14 cellular contexts compared by ENCODE assay signal in the genomic region with DNA sequence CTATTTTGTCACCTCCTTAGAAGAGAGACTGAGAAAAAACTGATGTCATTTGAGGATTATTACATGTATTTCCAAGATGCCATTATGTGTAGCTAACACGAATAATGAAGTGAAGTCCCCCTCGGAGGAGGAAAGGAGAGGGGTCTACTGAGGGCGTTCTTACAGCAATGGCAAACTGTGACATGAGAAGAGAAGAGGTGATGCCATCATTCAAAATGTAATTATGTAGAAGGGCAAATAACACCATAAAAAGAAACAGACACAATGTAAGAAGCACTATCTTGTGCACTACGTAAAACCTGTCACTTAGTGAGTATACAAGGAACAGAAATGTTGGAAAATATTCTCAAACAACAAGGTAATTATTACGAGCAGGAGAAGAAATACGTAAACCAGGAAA.
A peak's percentile ranks its signal among the peaks of the same experiment; 100 is the strongest.
DNase-seq lines count a peak whose midpoint lies in the region; ATAC-seq, FAIRE-seq and TF ChIP-seq lines count a peak whose summit lies in the region.
"Had no signal": no experiment of that assay in that cellular context is flagged by ENCODE, and none has a peak within 500 bp of the region (broad histone marks: within the 10 kb centered on the region; RNA-seq: fewer than 3 reads in every experiment).

No MANE protein-coding gene starts in this region.

- H3K9me3 Mint-ChIP-seq in activated naive CD8-positive, alpha-beta T cell (ENCODE audit: low read depth): peaks cover 4% of the 10 kb centered on the region
- H3K9me3 Mint-ChIP-seq in activated naive CD8-positive, alpha-beta T cell treated with anti-CD3 and anti-CD28 coated beads, Interleukin-2, amount 50 U/mL, for 24 hours: peaks cover 1% of the 10 kb centered on the region
- H3K9me3 Mint-ChIP-seq in glutamatergic neuron (ENCODE audit: unreplicated experiment): peaks cover 2% of the 10 kb centered on the region

- TF ChIP-seq CTCF in glutamatergic neuron (IDR thresholded peaks at IDR 0.05; ENCODE audit: partially characterized antibody, unreplicated experiment): no peak

- no peaks in the 10 kb centered on the region for H3K27me3 Mint-ChIP-seq in activated naive CD8-positive, alpha-beta T cell
- no peaks in the 10 kb centered on the region for H3K27me3 Mint-ChIP-seq in activated naive CD8-positive, alpha-beta T cell treated with anti-CD3 and anti-CD28 coated beads, Interleukin-2, amount 50 U/mL, for 24 hours
- H3K27me3 Mint-ChIP-seq in glutamatergic neuron (ENCODE audit: unreplicated experiment): no peaks in the 10 kb centered on the region
- H3K27me3 Mint-ChIP-seq: B cell had no signal

- ATAC-seq in activated naive CD8-positive, alpha-beta T cell treated with anti-CD3 and anti-CD28 coated beads, Interleukin-2, amount 50 U/mL, for 24 hours: no peak
- ATAC-seq: CD8-positive, alpha-beta T cell had no signal

- H3K27ac Mint-ChIP-seq in activated naive CD8-positive, alpha-beta T cell: peak overlapping the region; percentile 69
- H3K27ac Mint-ChIP-seq in activated naive CD8-positive, alpha-beta T cell treated with anti-CD3 and anti-CD28 coated beads, Interleukin-2, amount 50 U/mL, for 24 hours: no peak overlapping the region
- H3K27ac Mint-ChIP-seq in glutamatergic neuron (ENCODE audit: unreplicated experiment): peak overlapping the region; percentile 49
- H3K27ac Mint-ChIP-seq: B cell; CD8-positive, alpha-beta T cell; H9 had no signal

- FAIRE-seq in RCC 7860 (lab: Jason Lieb, UNC) (no peak), frontal cortex (lab: Jason Lieb, UNC) (no peak)
- FAIRE-seq: H1 had no signal

- no peak for DNase-seq in activated naive CD8-positive, alpha-beta T cell treated with anti-CD3 and anti-CD28 coated beads, Interleukin-2, amount 50 U/mL, for 24 hours
- DNase-seq in SK-N-DZ (ENCODE audit: low spot score): peak; percentile 59
- no peak for DNase-seq in glutamatergic neuron
- no peak for DNase-seq in RCC 7860 (ENCODE audit: low spot score)
- DNase-seq in frontal cortex (ENCODE audit: low spot score in 2 of 2): no peak
- no peak for DNase-seq in NCI-H446 treated with DMSO at 0.1 percent for 48 hours (lab: John Stamatoyannopoulos, UW)
- DNase-seq: Calu3; CD8-positive, alpha-beta T cell; DMS79 treated with DMSO at 0.1 percent for 48 hours; GF-D8; H9 had no signal

- H3K36me3 Mint-ChIP-seq in activated naive CD8-positive, alpha-beta T cell: peaks cover 31% of the 10 kb centered on the region
- peaks cover 38% of the 10 kb centered on the region for H3K36me3 Mint-ChIP-seq in activated naive CD8-positive, alpha-beta T cell treated with anti-CD3 and anti-CD28 coated beads, Interleukin-2, amount 50 U/mL, for 24 hours (ENCODE audit: low read depth)
- H3K36me3 Mint-ChIP-seq in glutamatergic neuron (ENCODE audit: unreplicated experiment): no peaks in the 10 kb centered on the region

- no peak overlapping the region for H3K4me3 Mint-ChIP-seq in activated naive CD8-positive, alpha-beta T cell
- H3K4me3 Mint-ChIP-seq in activated naive CD8-positive, alpha-beta T cell treated with anti-CD3 and anti-CD28 coated beads, Interleukin-2, amount 50 U/mL, for 24 hours: no peak overlapping the region
- no peak overlapping the region for H3K4me3 Mint-ChIP-seq in glutamatergic neuron (ENCODE audit: unreplicated experiment)
- H3K4me3 Mint-ChIP-seq: B cell; CD8-positive, alpha-beta T cell; H9 had no signal

- H3K4me1 Mint-ChIP-seq in activated naive CD8-positive, alpha-beta T cell (ENCODE audit: low read depth): peaks cover 42% of the 10 kb centered on the region
- H3K4me1 Mint-ChIP-seq in activated naive CD8-positive, alpha-beta T cell treated with anti-CD3 and anti-CD28 coated beads, Interleukin-2, amount 50 U/mL, for 24 hours: peaks cover 34% of the 10 kb centered on the region
- H3K4me1 Mint-ChIP-seq in glutamatergic neuron (ENCODE audit: low read depth, unreplicated experiment): peaks cover 13% of the 10 kb centered on the region
- H3K4me1 Mint-ChIP-seq: B cell, H9 had no signal
